21 cellular contexts compared by ENCODE assay signal in the genomic region with DNA sequence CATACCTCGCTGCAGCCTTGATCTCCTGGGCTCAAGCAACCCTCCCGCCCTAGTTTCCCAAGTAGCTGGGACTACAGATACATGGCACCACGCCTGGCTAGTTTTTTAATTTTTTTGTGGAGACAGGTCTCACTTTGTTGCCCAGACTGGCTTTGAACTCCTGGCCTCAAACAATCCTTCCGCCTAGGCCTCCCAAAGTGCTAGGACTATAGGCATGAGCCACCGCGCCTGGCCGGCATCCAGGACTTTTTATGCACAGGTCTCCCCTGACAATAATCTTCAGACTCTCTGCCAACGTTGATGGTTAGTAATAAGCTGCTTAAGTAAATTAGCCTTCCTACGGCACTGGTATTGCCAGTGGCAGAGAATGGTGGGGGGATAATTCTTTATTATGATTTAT.
DNase-seq lines count a peak whose midpoint lies in the region; ATAC-seq and TF ChIP-seq lines count a peak whose summit lies in the region.
"Had no signal": no experiment of that assay in that cellular context is flagged by ENCODE, and none has a peak within 500 bp of the region (broad histone marks: within the 10 kb centered on the region; RNA-seq: fewer than 3 reads in every experiment).

No MANE protein-coding gene starts in this region.

- H3K9me3 Mint-ChIP-seq in memory B cell, result no peaks in the 10 kb centered on the region

- DNase-seq in heart right ventricle (no peak), left cardiac atrium (no peak), memory B cell (ENCODE audit: low spot score in 2 of 2) (no peak), Karpas-422 (no peak)
- DNase-seq in activated CD4-positive, alpha-beta T cell treated with anti-CD3 and anti-CD28 coated beads for 48 hours, result no peak
- DNase-seq: ACHN, AML-193, COR-L47, DMS153, MG63, NCI-H1417, NCI-H187 treated with DMSO at 0.1 percent for 48 hours, NCI-H2171, NCI-H446 treated with DMSO at 0.1 percent for 48 hours, NCI-H774, Peyer's patch, SHP77, SK-N-SH had no signal

- H3K4me1 ChIP-seq in heart right ventricle, result peaks cover 0 to 40% (median 16%) of the 10 kb centered on the region in 9 donors
- H3K4me1 ChIP-seq in Karpas-422 (ENCODE audit: low read length), result peaks cover 24% of the 10 kb centered on the region

- ATAC-seq in heart right ventricle (peak in 1 of 8 donors; percentile 13), left cardiac atrium (no peak), memory B cell (ENCODE audit: low read depth) (no peak), GM18909 (IDR thresholded peaks at IDR 0.05; ENCODE audit: poor library complexity, unreplicated experiment) (no peak)

- H3K9me3 ChIP-seq in heart right ventricle, result no peaks in the 10 kb centered on the region
- H3K9me3 ChIP-seq in Karpas-422 (ENCODE audit: low read length), result no peaks in the 10 kb centered on the region
- H3K9me3 ChIP-seq: MG63, Peyer's patch, SK-N-SH had no signal

- intact Hi-C loops in heart right ventricle (cut with DNase I) (no loop called here), left cardiac atrium (cut with DNase I) (no loop called here)

- peaks cover 4% of the 10 kb centered on the region; the same call in 1 of the 2 replicates for H4K20me1 ChIP-seq in Karpas-422 (ENCODE audit: insufficient read depth, low read depth, low read length)

- H3K27me3 ChIP-seq in heart right ventricle, result no peaks in the 10 kb centered on the region
- no peaks in the 10 kb centered on the region for H3K27me3 ChIP-seq in Karpas-422 (ENCODE audit: low read length)
- H3K27me3 ChIP-seq: MG63, Peyer's patch had no signal

- no peak overlapping the region for H3K4me3 Mint-ChIP-seq in memory B cell

- H3K36me3 Mint-ChIP-seq in memory B cell, result peaks cover 19% of the 10 kb centered on the region

- no peak overlapping the region for H3K4me3 ChIP-seq in heart right ventricle
- no peak overlapping the region for H3K4me3 ChIP-seq in Karpas-422 (ENCODE audit: low read length)
- H3K4me3 ChIP-seq: MG63, Peyer's patch had no signal

- H3K9me2 ChIP-seq in Karpas-422 (replicated peaks; ENCODE audit: insufficient read depth, low read length), result no peaks in the 10 kb centered on the region
- H3K9me2 ChIP-seq: SK-N-SH had no signal

- WGBS in heart right ventricle, 2 donors, result 81 to 82% methylated on average over 9 of the region's 9 CpGs

- H3K4me1 Mint-ChIP-seq in memory B cell, result peaks cover 29% of the 10 kb centered on the region

- H3K79me2 ChIP-seq in Karpas-422 (ENCODE audit: low read length), result peaks cover 86% of the 10 kb centered on the region

- H3K27ac Mint-ChIP-seq in memory B cell, result peak overlapping the region; percentile 14

- no peak overlapping the region for H2AFZ ChIP-seq in Karpas-422 (ENCODE audit: low read length)

- no peak overlapping the region for H3K9ac ChIP-seq in Karpas-422 (ENCODE audit: low read length)
- H3K9ac ChIP-seq: KMS-11, SK-N-SH had no signal

- TF ChIP-seq CTCF in heart right ventricle (IDR thresholded peaks at IDR 0.05), result no peak

- TF ChIP-seq EP300 in Ishikawa (IDR thresholded peaks at IDR 0.05; ENCODE audit: borderline replicate concordance), result peak; percentile 77

- H3K36me3 ChIP-seq in heart right ventricle (peaks cover 0 to 14% (median 0%) of the 10 kb centered on the region in 9 donors), Karpas-422 (ENCODE audit: insufficient read depth, low read length) (peaks cover 7% of the 10 kb centered on the region; the same call in 1 of the 2 replicates)
- H3K36me3 ChIP-seq: MG63, Peyer's patch had no signal

- no peaks in the 10 kb centered on the region for H3K27me3 Mint-ChIP-seq in memory B cell

- peak overlapping the region in 7 of 10 donors; percentile 24 to 80 (median 64) for H3K27ac ChIP-seq in heart right ventricle
- H3K27ac ChIP-seq in Karpas-422 (ENCODE audit: low read length), result no peak overlapping the region
- H3K27ac ChIP-seq: KMS-11, Peyer's patch had no signal

- 0 out of 2 replicates have a peak, but pooled peaks have one; percentile 2 for TF ChIP-seq RAD21 in Ishikawa (IDR thresholded peaks at IDR 0.05; ENCODE audit: low read depth)

- H3K4me2 ChIP-seq in Karpas-422 (ENCODE audit: low read depth, low read length, poor library complexity, severe bottlenecking), result no peak overlapping the region
- H3K4me2 ChIP-seq: KMS-11, SK-N-SH had no signal

TF ChIP-seq in Ishikawa, 13 proteins besides CTCF, POLR2A, EP300 and RAD21:
- no peak for TF ChIP-seq CEBPB (IDR thresholded peaks at IDR 0.05)
- 0 out of 2 replicates have a peak, but pooled peaks have one; percentile 47 for TF ChIP-seq TCF12 (IDR thresholded peaks at IDR 0.05; ENCODE audit: low read depth)
- TF ChIP-seq NFIC (IDR thresholded peaks at IDR 0.05), result peak; percentile 84
